In genomic region chr5:66923922-66924321, GRCh38 we compare ENCODE assay signal across 23 cellular contexts.
"Had no signal": no experiment of that assay in that cellular context is flagged by ENCODE, and none has a peak within 500 bp of the region (broad histone marks: within the 10 kb centered on the region; RNA-seq: fewer than 3 reads in every experiment).

No MANE protein-coding gene starts in this region.

- H3K36me3 Mint-ChIP-seq: mesothelial cell of epicardium; naive B cell; stimulated activated naive B cell treated with anti-CD40 and anti-IgM and Interleukin-4, amounts not matched to agents 10 μg/mL and 1 μg/mL and 100 μg/mL, for 72 hours had no signal

- H3K36me3 ChIP-seq: gastroesophageal sphincter, ovary, right atrium auricular region, transverse colon had no signal

- H3K4me3 ChIP-seq: gastroesophageal sphincter, hepatocyte, ovary, psoas muscle, right atrium auricular region, testis, transverse colon had no signal

- H3K27ac Mint-ChIP-seq: activated CD4-positive, alpha-beta T cell treated with anti-CD3 and anti-CD28 coated beads, Interleukin-2, amount 10 ng/mL, durations not matched to agents 7 days and 5 days; activated naive CD4-positive, alpha-beta T cell treated with anti-CD3 and anti-CD28 coated beads for 36 hours; activated T-helper 1 cell treated with anti-CD3 and anti-CD28 coated beads, Interleukin-12 subunit alpha, Interleukin-12 subunit beta, Interleukin-2, Interleukin-4 antibody, amounts not matched to agents 30 ng/mL and 10 ng/mL and 1 ng/mL, durations not matched to agents 14 hours and 24 hours and 36 hours; mesothelial cell of epicardium; naive B cell; stimulated activated naive B cell treated with anti-CD40 and anti-IgM and Interleukin-4, amounts not matched to agents 10 μg/mL and 1 μg/mL and 100 μg/mL, for 72 hours; T-helper 17 cell had no signal

- H3K4me1 Mint-ChIP-seq: mesothelial cell of epicardium; naive B cell; stimulated activated naive B cell treated with anti-CD40 and anti-IgM and Interleukin-4, amounts not matched to agents 10 μg/mL and 1 μg/mL and 100 μg/mL, for 72 hours had no signal

- H3K79me2 ChIP-seq: hepatocyte had no signal

- H3K27ac ChIP-seq: gastroesophageal sphincter, hepatocyte, ovary, psoas muscle, right atrium auricular region, testis, transverse colon had no signal

- H3K9me3 Mint-ChIP-seq: activated CD4-positive, alpha-beta T cell treated with anti-CD3 and anti-CD28 coated beads, Interleukin-2, amount 10 ng/mL, durations not matched to agents 7 days and 5 days; activated naive CD4-positive, alpha-beta T cell treated with anti-CD3 and anti-CD28 coated beads for 36 hours; activated T-helper 1 cell treated with anti-CD3 and anti-CD28 coated beads, Interleukin-12 subunit alpha, Interleukin-12 subunit beta, Interleukin-2, Interleukin-4 antibody, amounts not matched to agents 30 ng/mL and 10 ng/mL and 1 ng/mL, durations not matched to agents 14 hours and 24 hours and 36 hours; mesothelial cell of epicardium had no signal

- DNase-seq: activated CD4-positive, alpha-beta T cell treated with anti-CD3 and anti-CD28 coated beads, Interleukin-2, amount 10 ng/mL, durations not matched to agents 7 days and 5 days; activated CD4-positive, CD25-positive, alpha-beta regulatory T cell treated with anti-CD3 and anti-CD28 coated beads, Interleukin-2, amount 50 U/mL, for 72 hours; activated effector memory CD4-positive, alpha-beta T cell treated with anti-CD3 and anti-CD28 coated beads, Interleukin-2, amount 50 U/mL, for 16 hours; activated naive CD4-positive, alpha-beta T cell treated with anti-CD3 and anti-CD28 coated beads for 36 hours; activated T-cell treated with anti-CD3 and anti-CD28 coated beads, Interleukin-2, amount 50 U/mL, for 1 hour; amniotic stem cell; caudate nucleus; islet precursor cell; naive B cell; ovary; psoas muscle; stimulated activated CD4-positive, alpha-beta T cell treated with anti-CD3 and anti-CD28 coated beads, Interleukin-15, amount 100 ng/mL, for 24 hours; stimulated activated CD4-positive, alpha-beta T cell treated with anti-CD3 and anti-CD28 coated beads, Interleukin-2, amount 100 ng/mL, for 24 hours; stimulated activated naive B cell treated with anti-CD40 and anti-IgM and Interleukin-4, amounts not matched to agents 10 μg/mL and 1 μg/mL and 100 μg/mL, for 72 hours; T-helper 17 cell; T1000; testis; transverse colon had no signal

- ATAC-seq: gastroesophageal sphincter; psoas muscle; stimulated activated naive B cell treated with anti-CD40 and anti-IgM and Interleukin-4, amounts not matched to agents 10 μg/mL and 1 μg/mL and 100 μg/mL, for 72 hours; T-helper 17 cell had no signal

- H2AFZ ChIP-seq: hepatocyte had no signal

- H3K4me3 Mint-ChIP-seq: activated CD4-positive, alpha-beta T cell treated with anti-CD3 and anti-CD28 coated beads, Interleukin-2, amount 10 ng/mL, durations not matched to agents 7 days and 5 days; activated naive CD4-positive, alpha-beta T cell treated with anti-CD3 and anti-CD28 coated beads for 36 hours; activated T-helper 1 cell treated with anti-CD3 and anti-CD28 coated beads, Interleukin-12 subunit alpha, Interleukin-12 subunit beta, Interleukin-2, Interleukin-4 antibody, amounts not matched to agents 30 ng/mL and 10 ng/mL and 1 ng/mL, durations not matched to agents 14 hours and 24 hours and 36 hours; mesothelial cell of epicardium; naive B cell; stimulated activated naive B cell treated with anti-CD40 and anti-IgM and Interleukin-4, amounts not matched to agents 10 μg/mL and 1 μg/mL and 100 μg/mL, for 72 hours; T-helper 17 cell had no signal

- H3K4me2 ChIP-seq: hepatocyte had no signal

- H3K4me1 ChIP-seq: gastroesophageal sphincter, psoas muscle, right atrium auricular region, testis, transverse colon had no signal

- H3K27me3 ChIP-seq: gastroesophageal sphincter, hepatocyte, ovary, right atrium auricular region, testis, transverse colon had no signal

- H3K9me3 ChIP-seq: gastroesophageal sphincter, ovary, psoas muscle, right atrium auricular region, testis, transverse colon had no signal
